ENCODE assay signal across 1 cellular context in the genomic region with DNA sequence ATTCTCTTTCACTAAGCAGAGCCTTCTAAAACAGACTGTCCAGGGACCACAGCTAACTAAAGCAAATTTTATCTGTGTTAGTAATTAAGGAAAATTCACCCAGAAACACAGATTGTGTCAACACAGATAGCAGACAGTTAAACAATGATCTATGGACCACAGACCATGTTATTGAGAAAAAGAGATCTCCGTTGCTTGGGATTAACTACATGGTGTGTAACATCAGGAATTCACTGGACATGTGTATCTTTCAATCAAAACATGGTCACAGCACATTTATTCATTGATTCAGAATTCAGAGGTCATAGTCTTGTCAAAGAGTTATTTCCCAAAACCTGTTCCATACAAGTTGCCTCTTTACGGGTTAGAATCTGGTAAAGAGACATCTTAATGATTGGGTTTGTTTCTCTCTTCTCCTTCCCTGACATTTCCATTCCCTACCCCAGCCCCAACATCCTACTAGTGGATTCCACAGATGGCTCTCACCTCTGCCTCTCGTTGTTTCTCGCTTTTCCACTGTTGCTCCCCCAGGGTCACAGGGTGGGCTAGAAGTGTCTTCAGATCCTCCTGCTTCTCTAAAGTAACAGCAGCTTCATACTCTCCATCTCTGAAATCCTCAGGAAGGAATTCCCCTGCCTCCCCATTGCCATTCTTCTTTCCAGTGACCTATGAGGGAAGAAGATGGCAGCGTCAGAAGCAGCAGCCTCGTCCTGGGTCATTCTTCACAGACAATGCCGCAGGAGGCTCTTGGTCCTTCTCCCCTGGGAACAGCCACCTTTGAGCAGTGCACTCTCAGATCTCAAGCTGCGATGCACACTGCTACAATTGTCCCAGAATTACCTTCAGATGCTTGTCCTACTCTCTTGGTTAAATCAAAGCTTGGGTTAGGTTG.
TF ChIP-seq lines count a peak whose summit lies in the region.

No MANE protein-coding gene starts in this region.

TF ChIP-seq in GM12891, 5 proteins besides CTCF, POLR2A, EP300 and RAD21:
- TF ChIP-seq SPI1 (IDR thresholded peaks at IDR 0.05; ENCODE audit: low read depth, low read length) (no peak), POLR2AphosphoS5 (IDR thresholded peaks at IDR 0.05; ENCODE audit: low read depth, low read length) (no peak), POU2F2 (IDR thresholded peaks at IDR 0.05; ENCODE audit: low read depth, low read length) (no peak), PAX5 (IDR thresholded peaks at IDR 0.05; ENCODE audit: insufficient read depth, low read length, severe bottlenecking) (no peak), TAF1 (IDR thresholded peaks at IDR 0.05; ENCODE audit: low read depth, low read length) (no peak)
